ENCODE assay signal across 22 cellular contexts in the genomic region with DNA sequence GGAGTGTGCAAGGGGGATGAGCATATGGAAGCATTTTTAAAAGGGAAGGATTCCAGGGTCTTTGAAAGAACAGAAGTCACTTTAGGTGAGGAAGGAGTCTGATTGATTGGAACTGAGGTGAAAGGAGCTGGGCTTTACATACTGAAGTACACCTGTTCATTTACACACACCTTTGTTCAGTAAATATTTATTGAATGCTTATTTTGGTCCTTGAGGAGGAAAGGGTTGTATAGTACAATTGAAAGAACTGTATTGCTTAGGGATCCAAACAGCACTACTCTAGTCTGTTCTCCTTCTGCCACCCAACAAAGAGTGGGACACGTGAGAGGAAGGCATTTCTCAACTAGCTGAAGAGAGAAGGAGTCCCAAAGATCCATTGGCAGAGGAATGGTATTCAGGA.
"Had no signal": no experiment of that assay in that cellular context is flagged by ENCODE, and none has a peak within 500 bp of the region (broad histone marks: within the 10 kb centered on the region; RNA-seq: fewer than 3 reads in every experiment).

No MANE protein-coding gene starts in this region.

- DNase-seq: IMR-90, Kasumi-1, MM.1S, NCI-H1092 treated with DMSO at 0.1 percent for 48 hours, NCI-H1436 treated with DMSO at 0.1 percent for 48 hours, NCI-H1694, NCI-H187 treated with DMSO at 0.1 percent for 48 hours, NCI-H2081, NCI-H2171, NCI-H226, NCI-H446, NCI-H510A, NCI-H524 treated with DMSO at 0.1 percent for 48 hours, NCI-H69, NCI-H774, SHP77, SK-N-SH, SW 1271 had no signal

- H3K9me3 ChIP-seq: SK-N-SH had no signal

- FAIRE-seq: HepG2 had no signal

- ATAC-seq: HepG2, Panc1 had no signal

- H3K27ac ChIP-seq: KMS-11, RWPE1 had no signal
